In the genomic region with DNA sequence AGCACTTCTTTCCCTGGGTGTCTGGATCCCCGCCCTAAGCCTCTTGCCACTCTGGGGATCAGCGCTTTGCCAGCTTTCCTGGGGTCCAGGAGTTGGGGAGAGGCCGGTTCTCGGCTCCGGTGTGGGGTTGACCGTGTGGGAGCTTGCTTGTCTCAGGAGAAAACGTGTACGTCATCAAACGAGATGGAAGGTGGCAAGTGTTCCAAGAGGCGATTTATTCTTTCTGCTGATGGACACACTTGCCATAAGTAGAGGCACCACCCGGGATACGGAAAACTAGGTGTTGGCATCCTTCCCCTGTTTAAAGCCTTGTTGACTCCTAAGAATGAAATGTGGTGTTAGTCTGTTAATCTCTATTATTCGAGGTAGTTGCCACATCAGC, we compare ENCODE assay signal across 8 cellular contexts. TPM values are rescaled to one million over a fixed set of nuclear protein-coding genes. Genes with fewer than 3 reads are reported as not detected.
DNase-seq lines count a peak whose midpoint lies in the region; ATAC-seq and TF ChIP-seq lines count a peak whose summit lies in the region.

No MANE protein-coding gene starts in this region.

- H3K36me3 Mint-ChIP-seq in activated T-cell treated with anti-CD3 and anti-CD28 coated beads, Interleukin-2, amount 50 U/mL, for 24 hours (ENCODE audit: low read depth) = peaks cover 84% of the 10 kb centered on the region
- peaks cover 22% of the 10 kb centered on the region for H3K36me3 Mint-ChIP-seq in neural crest cell (ENCODE audit: low read depth)

- H3K9me3 ChIP-seq in duodenal mucosa (ENCODE audit: control insufficient read depth in 1 of 2, low read length in 2 of 2) = no peaks in the 10 kb centered on the region

- peak overlapping the region; percentile 99 for H3K27ac Mint-ChIP-seq in activated T-cell treated with anti-CD3 and anti-CD28 coated beads, Interleukin-2, amount 50 U/mL, for 24 hours
- H3K27ac Mint-ChIP-seq in neural crest cell (ENCODE audit: unreplicated experiment) = peak overlapping the region; percentile 100

- H3K4me1 ChIP-seq in duodenal mucosa (ENCODE audit: control insufficient read depth in 1 of 2, insufficient read depth in 2 of 2, low read length in 2 of 2) = peaks cover 19 to 22% of the 10 kb centered on the region in 2 donors

- TF ChIP-seq CTCF in neural crest cell (conservative IDR thresholded peaks at IDR 0.05) = no peak

- H3K4me1 Mint-ChIP-seq in activated T-cell treated with anti-CD3 and anti-CD28 coated beads, Interleukin-2, amount 50 U/mL, for 24 hours (ENCODE audit: low read depth) = peaks cover 52% of the 10 kb centered on the region
- peaks cover 42% of the 10 kb centered on the region for H3K4me1 Mint-ChIP-seq in neural crest cell

- DNase-seq in activated T-cell treated with anti-CD3 and anti-CD28 coated beads, Interleukin-2, amount 50 U/mL, for 24 hours = no peak
- no peak for DNase-seq in activated T-cell treated with anti-CD3 and anti-CD28 coated beads, Interleukin-2, amount 50 U/mL, for 48 hours
- DNase-seq in NCI-H2227 (lab: John Stamatoyannopoulos, UW; ENCODE audit: unreplicated experiment) = peak; percentile 75
- DNase-seq in neural crest cell (ENCODE audit: low read depth, low spot score) = no peak
- DNase-seq in stimulated activated CD4-positive, alpha-beta T cell treated with anti-CD3 and anti-CD28 coated beads, Interleukin-1b, Interleukin-23, amount 100 ng/mL, for 48 hours = no peak
- DNase-seq in cortex of kidney (lab: John Stamatoyannopoulos, UW) = no peak

- peak overlapping the region; percentile 97 to 98 for H3K4me3 ChIP-seq in duodenal mucosa (ENCODE audit: low read depth in 1 of 2, low read length in 2 of 2)

- H3K27me3 Mint-ChIP-seq in activated T-cell treated with anti-CD3 and anti-CD28 coated beads, Interleukin-2, amount 50 U/mL, for 24 hours = no peaks in the 10 kb centered on the region
- no peaks in the 10 kb centered on the region for H3K27me3 Mint-ChIP-seq in neural crest cell (ENCODE audit: low read depth)

- H3K36me3 ChIP-seq in duodenal mucosa (ENCODE audit: control insufficient read depth in 1 of 2, insufficient read depth in 2 of 2, low read length in 2 of 2) = peaks cover 23 to 29% of the 10 kb centered on the region in 2 donors

- no peaks in the 10 kb centered on the region for H3K9me3 Mint-ChIP-seq in activated T-cell treated with anti-CD3 and anti-CD28 coated beads, Interleukin-2, amount 50 U/mL, for 24 hours
- no peaks in the 10 kb centered on the region for H3K9me3 Mint-ChIP-seq in neural crest cell

- peak overlapping the region; percentile 91 to 94 for H3K9ac ChIP-seq in duodenal mucosa (ENCODE audit: low read depth in 1 of 2, low read length in 2 of 2)

- H3K27me3 ChIP-seq in duodenal mucosa (ENCODE audit: control insufficient read depth in 1 of 2, insufficient read depth in 2 of 2, low read length in 2 of 2) = no peaks in the 10 kb centered on the region

- no peak for ATAC-seq in HG03280 (IDR thresholded peaks at IDR 0.05; ENCODE audit: unreplicated experiment)

- H3K4me3 Mint-ChIP-seq in activated T-cell treated with anti-CD3 and anti-CD28 coated beads, Interleukin-2, amount 50 U/mL, for 24 hours = peak overlapping the region; percentile 92
- H3K4me3 Mint-ChIP-seq in neural crest cell = peak overlapping the region; percentile 98

- H3K27ac ChIP-seq in duodenal mucosa (ENCODE audit: low read depth, low read length) = peak overlapping the region; percentile 86

RNA-seq across cellular contexts. Expression of a gene that starts 0.3 kb away (rescaled TPM):
- 30.9 and 32.1 TPM in 2 replicates for total RNA-seq in neural crest cell

RNA-seq across cellular contexts. Expression of a gene that starts 0.8 kb away (rescaled TPM):
- 3,194 and 3,277 TPM in 2 replicates for total RNA-seq in neural crest cell

RNA-seq across cellular contexts. Expression of a gene that starts 7.9 kb away (rescaled TPM):
- 22.9 and 23.3 TPM in 2 replicates for total RNA-seq in neural crest cell
